8 cellular contexts compared by ENCODE assay signal in the genomic region with DNA sequence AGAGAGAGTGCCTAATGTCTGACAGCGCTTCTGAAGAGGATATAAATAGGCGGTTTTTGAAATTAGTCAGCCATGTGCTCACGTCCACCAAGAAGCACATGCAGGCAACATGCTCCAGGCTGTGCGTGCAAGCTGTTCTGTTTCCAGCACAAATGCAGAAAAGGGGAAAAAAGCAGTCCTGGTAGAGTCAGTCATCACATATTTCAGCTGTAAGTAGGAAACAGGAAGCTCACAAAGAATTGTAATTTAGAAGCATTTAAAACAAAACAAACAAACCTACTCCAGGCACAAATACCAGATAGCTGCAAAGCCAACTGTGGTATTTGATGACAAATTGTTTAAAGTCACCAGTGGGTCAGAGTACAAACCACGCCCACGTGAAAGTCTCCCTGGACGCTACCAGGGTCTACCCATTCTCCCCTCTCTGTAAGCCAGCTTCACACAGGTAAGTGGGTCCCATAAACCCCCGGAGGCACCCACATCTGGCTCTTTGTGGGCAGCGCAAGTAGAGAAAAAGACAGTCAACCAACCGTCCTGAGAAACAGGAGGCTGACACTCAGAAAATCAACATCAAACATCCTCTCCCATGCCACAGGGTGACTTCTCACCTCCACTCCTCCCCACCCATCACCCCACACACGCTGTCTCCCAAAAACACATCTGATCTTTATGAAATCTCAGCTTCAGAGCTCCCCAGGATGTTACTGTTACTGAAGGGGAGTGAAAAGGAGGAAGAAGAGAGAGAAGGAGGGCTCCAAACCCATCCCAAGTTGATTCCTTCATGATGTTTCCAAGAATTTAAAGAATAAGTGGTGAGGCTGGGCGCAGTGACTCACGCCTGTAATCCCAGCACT.
A peak's percentile ranks its signal among the peaks of the same experiment; 100 is the strongest.
DNase-seq lines count a peak whose midpoint lies in the region; ATAC-seq, FAIRE-seq and TF ChIP-seq lines count a peak whose summit lies in the region.

No MANE protein-coding gene starts in this region.

- WGBS in adipose tissue, 3 donors: 59 to 65% (median 65%) methylated on average over 13 of the region's 13 CpGs

- ATAC-seq in GM19324 (IDR thresholded peaks at IDR 0.05; ENCODE audit: low FRiP score, unreplicated experiment): peak; percentile 37
- ATAC-seq in stimulated activated naive CD8-positive, alpha-beta T cell treated with anti-CD3 and anti-CD28 coated beads, Interleukin-15, Interleukin-2, amounts not matched to agents 100 U/mL and 50 U/mL, for 24 hours: peak; percentile 80

- DNase-seq in AG10803 (ENCODE audit: low read depth) (peak; percentile 98), HL-60 (ENCODE audit: low read depth in 1 of 2, low spot score in 1 of 2) (peak in 1 of 2 experiments; percentile 40), NCI-H1694 (lab: John Stamatoyannopoulos, UW) (no peak), NCI-H146 (lab: John Stamatoyannopoulos, UW) (no peak)
- DNase-seq in stimulated activated naive CD8-positive, alpha-beta T cell treated with anti-CD3 and anti-CD28 coated beads, Interleukin-15, Interleukin-2, amounts not matched to agents 100 U/mL and 50 U/mL, for 24 hours: peak; percentile 51

- peak overlapping the region; percentile 55 for H3K27ac ChIP-seq in HL-60 (replicated peaks)
- peak overlapping the region; percentile 64 for H3K27ac ChIP-seq in adipose tissue (ENCODE audit: low read depth, low read length)

- H3K4me3 ChIP-seq in AG10803 (ENCODE audit: low read length) (peak overlapping the region; percentile 45), HL-60 (replicated peaks; ENCODE audit: insufficient read depth, low read length) (no peak overlapping the region)

- peak; percentile 84 for FAIRE-seq in islet of Langerhans (lab: Jason Lieb, UNC)

- TF ChIP-seq CTCF in AG10803 (conservative IDR thresholded peaks at IDR 0.05; ENCODE audit: low read length) (no peak), HL-60 (IDR thresholded peaks at IDR 0.05; ENCODE audit: insufficient read depth, low read length) (no peak)

- no peaks in the 10 kb centered on the region for H3K27me3 ChIP-seq in HL-60 (ENCODE audit: insufficient read depth, poor library complexity, severe bottlenecking)

Comparison
In these comparisons a context has a peak if more than half of its experiments do, and no peak if none do; other contexts are left out.
1. DNase-seq: peak in AG10803 (single experiment) and stimulated activated naive CD8-positive, alpha-beta T cell treated with anti-CD3 and anti-CD28 coated beads, Interleukin-15, Interleukin-2, amounts not matched to agents 100 U/mL and 50 U/mL, for 24 hours (single experiment); none in NCI-H1694 (single experiment) and NCI-H146 (single experiment).